In the genomic region with DNA sequence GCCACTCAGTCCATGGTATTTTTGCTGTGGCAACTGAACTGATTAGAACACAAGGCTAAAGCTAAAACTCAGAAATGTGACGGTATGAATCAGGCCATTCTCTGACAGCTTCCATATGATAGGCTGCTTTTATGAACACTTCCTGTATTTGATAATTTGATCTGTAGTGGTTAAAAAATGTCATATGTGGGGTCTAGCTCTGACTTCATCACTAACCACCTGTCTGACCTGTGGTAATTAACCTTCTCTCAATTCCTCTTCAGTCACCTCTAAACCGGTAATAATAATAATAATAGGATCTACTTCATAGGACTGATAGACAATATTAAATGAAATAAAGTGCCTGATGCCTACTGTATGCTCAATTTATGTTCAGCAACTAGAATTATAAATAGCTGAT, we compare ENCODE assay signal across 17 cellular contexts.
DNase-seq lines count a peak whose midpoint lies in the region; ATAC-seq and TF ChIP-seq lines count a peak whose summit lies in the region.
"Had no signal": no experiment of that assay in that cellular context is flagged by ENCODE, and none has a peak within 500 bp of the region (broad histone marks: within the 10 kb centered on the region; RNA-seq: fewer than 3 reads in every experiment).

No MANE protein-coding gene starts in this region.

- H3K4me3 ChIP-seq in OCI-LY3 (ENCODE audit: low read length) (no peak overlapping the region), aorta (ENCODE audit: low read length in 2 of 2) (no peak overlapping the region)
- H3K4me3 ChIP-seq: body of pancreas had no signal

- H3K9me3 ChIP-seq in OCI-LY3 (ENCODE audit: insufficient read depth, low read length): no peaks in the 10 kb centered on the region
- no peaks in the 10 kb centered on the region for H3K9me3 ChIP-seq in aorta (ENCODE audit: control insufficient read depth, low read length)
- H3K9me3 ChIP-seq: body of pancreas, Caco-2 had no signal

- WGBS in aorta, 2 donors: 89 to 95% methylated on average over 2 of the region's 2 CpGs

- H2AFZ ChIP-seq in OCI-LY3 (ENCODE audit: low read depth, low read length): peak overlapping the region; percentile 83

- TF ChIP-seq CTCF in OCI-LY3 (IDR thresholded peaks at IDR 0.05; ENCODE audit: low read depth, low read length) (no peak), nephron progenitor cell (IDR thresholded peaks at IDR 0.05) (no peak)

- ATAC-seq in GM18517 (IDR thresholded peaks at IDR 0.05; ENCODE audit: unreplicated experiment) (peak; percentile 37), GM21529 (IDR thresholded peaks at IDR 0.05; ENCODE audit: unreplicated experiment) (peak; percentile 53), HG03060 (IDR thresholded peaks at IDR 0.05; ENCODE audit: low read depth, unreplicated experiment) (peak; percentile 81), aorta (ENCODE audit: low FRiP score) (no peak)
- ATAC-seq: activated CD4-positive, alpha-beta T cell treated with anti-CD3 and anti-CD28 coated beads for 36 hours; body of pancreas had no signal

- H3K4me1 Mint-ChIP-seq in nephron progenitor cell: peaks cover 6% of the 10 kb centered on the region
- H3K4me1 Mint-ChIP-seq: immature natural killer cell had no signal

- H3K9ac ChIP-seq in OCI-LY3 (ENCODE audit: low read length): no peak overlapping the region

- H3K36me3 ChIP-seq in OCI-LY3 (replicated peaks; ENCODE audit: low read depth, low read length) (peaks cover 3% of the 10 kb centered on the region), aorta (ENCODE audit: control insufficient read depth in 1 of 2, insufficient read depth in 2 of 2, low read length in 1 of 2) (no peaks in the 10 kb centered on the region)

- intact Hi-C loops in aorta (cut with DNase I) (no loop called here), cardiac septum (cut with DNase I) (no loop called here)

- no peaks in the 10 kb centered on the region for H3K27me3 Mint-ChIP-seq in nephron progenitor cell (ENCODE audit: low read depth, poor library complexity)
- H3K27me3 Mint-ChIP-seq: activated CD4-positive, alpha-beta T cell treated with anti-CD3 and anti-CD28 coated beads for 36 hours had no signal

- peak overlapping the region; percentile 48 for H3K4me2 ChIP-seq in OCI-LY3 (ENCODE audit: low read length)

- H3K79me2 ChIP-seq in OCI-LY3 (ENCODE audit: low read length): no peaks in the 10 kb centered on the region

- H3K27me3 ChIP-seq in OCI-LY3 (ENCODE audit: low read depth, low read length) (no peaks in the 10 kb centered on the region), aorta (ENCODE audit: control insufficient read depth in 1 of 2, insufficient read depth in 2 of 2, low read length in 1 of 2) (no peaks in the 10 kb centered on the region)
- H3K27me3 ChIP-seq: body of pancreas had no signal

- no peak overlapping the region for H3K27ac ChIP-seq in OCI-LY3 (ENCODE audit: low read length)
- no peak overlapping the region for H3K27ac ChIP-seq in aorta (ENCODE audit: low read depth in 1 of 2, low read length in 2 of 2)
- H3K27ac ChIP-seq: body of pancreas had no signal

- no peaks in the 10 kb centered on the region for H4K20me1 ChIP-seq in OCI-LY3 (ENCODE audit: insufficient read depth, low read length)

- H3K4me3 Mint-ChIP-seq in nephron progenitor cell: no peak overlapping the region
- H3K4me3 Mint-ChIP-seq: activated CD4-positive, alpha-beta T cell treated with anti-CD3 and anti-CD28 coated beads for 36 hours; activated naive CD4-positive, alpha-beta T cell treated with anti-CD3 and anti-CD28 coated beads for 36 hours; immature natural killer cell; T-helper 2 cell treated with Interferon-gamma antibody and Interleukin-4, amounts not matched to agents 5 μg/mL and 100 μg/mL, for 36 hours had no signal

- DNase-seq in nephron progenitor cell: no peak
- no peak for DNase-seq in aorta
- no peak for DNase-seq in cardiac septum (ENCODE audit: low spot score)
- no peak for DNase-seq in NCI-H146 treated with DMSO at 0.1 percent for 48 hours (lab: John Stamatoyannopoulos, UW; ENCODE audit: unreplicated experiment)
- DNase-seq: activated CD4-positive, alpha-beta T cell treated with anti-CD3 and anti-CD28 coated beads for 36 hours; activated naive CD4-positive, alpha-beta T cell treated with anti-CD3 and anti-CD28 coated beads for 36 hours; body of pancreas; Caco-2; immature natural killer cell; NCI-H1694 treated with DMSO at 0.1 percent for 48 hours; NCI-H446; SHP77 treated with DMSO at 0.1 percent for 48 hours had no signal

- H3K4me1 ChIP-seq in OCI-LY3 (ENCODE audit: low read length) (peaks cover 15% of the 10 kb centered on the region), aorta (ENCODE audit: control insufficient read depth in 1 of 2, insufficient read depth in 2 of 2, low read length in 2 of 2) (no peaks in the 10 kb centered on the region)
- H3K4me1 ChIP-seq: body of pancreas, Caco-2 had no signal

- H3K27ac Mint-ChIP-seq in nephron progenitor cell: no peak overlapping the region
- H3K27ac Mint-ChIP-seq: activated CD4-positive, alpha-beta T cell treated with anti-CD3 and anti-CD28 coated beads for 36 hours; activated naive CD4-positive, alpha-beta T cell treated with anti-CD3 and anti-CD28 coated beads for 36 hours; immature natural killer cell; T-helper 2 cell treated with Interferon-gamma antibody and Interleukin-4, amounts not matched to agents 5 μg/mL and 100 μg/mL, for 36 hours had no signal

- no peaks in the 10 kb centered on the region for H3K9me3 Mint-ChIP-seq in nephron progenitor cell
- H3K9me3 Mint-ChIP-seq: activated naive CD4-positive, alpha-beta T cell treated with anti-CD3 and anti-CD28 coated beads for 36 hours; immature natural killer cell; T-helper 2 cell treated with Interferon-gamma antibody and Interleukin-4, amounts not matched to agents 5 μg/mL and 100 μg/mL, for 36 hours had no signal

- H3K36me3 Mint-ChIP-seq in nephron progenitor cell (ENCODE audit: low read depth): no peaks in the 10 kb centered on the region
